ENCODE assay signal across 32 cellular contexts in genomic region chr18:79801217-79801616, GRCh38. TPM values are rescaled to one million over a fixed set of nuclear protein-coding genes. Genes with fewer than 3 reads are reported as not detected.
"Had no signal": no experiment of that assay in that cellular context is flagged by ENCODE, and none has a peak within 500 bp of the region (broad histone marks: within the 10 kb centered on the region; RNA-seq: fewer than 3 reads in every experiment).

No MANE protein-coding gene starts in this region.

- H3K27ac ChIP-seq: SJCRH30, SK-N-MC had no signal

- H3K9me3 ChIP-seq: MG63, SJCRH30 had no signal

- H3K36me3 ChIP-seq: MG63, SJCRH30 had no signal

- DNase-seq: activated CD4-positive, alpha-beta T cell treated with anti-CD3 and anti-CD28 coated beads, Interleukin-2, amount 10 ng/mL, durations not matched to agents 24 days and 14 days; activated CD4-positive, alpha-beta T cell treated with anti-CD3 and anti-CD28 coated beads, Interleukin-2, amount 50 U/mL, for 4 hours; activated CD8-positive, alpha-beta T cell treated with anti-CD3 and anti-CD28 coated beads for 36 hours; activated naive CD4-positive, alpha-beta T cell treated with anti-CD3 and anti-CD28 coated beads, Interleukin-2, amount 10 ng/mL, durations not matched to agents 7 days and 5 days; activated naive CD8-positive, alpha-beta T cell treated with anti-CD3 and anti-CD28 coated beads, Interleukin-2, amount 50 U/mL, for 24 hours; activated T-cell treated with anti-CD3 and anti-CD28 coated beads, Interleukin-2, amount 50 U/mL, for 1 hour; activated T-cell treated with anti-CD3 and anti-CD28 coated beads, Interleukin-2, amount 50 U/mL, for 72 hours; central memory CD4-positive, alpha-beta T cell; Karpas-422; KBM-7; MG63; NCI-H1048; NCI-H1105 treated with DMSO at 0.1 percent for 48 hours; NCI-H1436; NCI-H1694; NCI-H1930; NCI-H2081 treated with DMSO at 0.1 percent for 48 hours; NCI-H226; NCI-H524 treated with DMSO at 0.1 percent for 48 hours; NCI-H748 treated with DMSO at 0.1 percent for 48 hours; NK-92 treated with Interleukin-12 subunit alpha and Interleukin-12 subunit beta, amount 100 ng/mL, for 24 hours; SHP77; SJCRH30 had no signal

- H3K4me3 ChIP-seq: MG63, SJCRH30, SK-N-MC had no signal

- H3K27ac Mint-ChIP-seq: activated CD4-positive, alpha-beta T cell treated with anti-CD3 and anti-CD28 coated beads, Interleukin-2, amount 10 ng/mL, durations not matched to agents 24 days and 14 days; activated CD8-positive, alpha-beta T cell treated with anti-CD3 and anti-CD28 coated beads for 36 hours; activated naive CD4-positive, alpha-beta T cell treated with anti-CD3 and anti-CD28 coated beads, Interleukin-2, amount 10 ng/mL, durations not matched to agents 7 days and 5 days; activated naive CD8-positive, alpha-beta T cell; activated naive CD8-positive, alpha-beta T cell treated with anti-CD3 and anti-CD28 coated beads, Interleukin-2, amount 50 U/mL, for 24 hours; activated T-cell treated with anti-CD3 and anti-CD28 coated beads, Interleukin-2, amount 50 U/mL, for 72 hours; activated T-helper 2 cell treated with anti-CD3 and anti-CD28 coated beads, Interferon-gamma antibody, Interleukin-2, Interleukin-4, amounts not matched to agents 10 μg/mL and 5 μg/mL and 100 μg/mL, durations not matched to agents 14 hours and 24 hours and 36 hours; brain; T-helper 1 cell treated with Interleukin-12 subunit alpha and Interleukin-12 subunit beta and Interleukin-4 antibody, amounts not matched to agents 30 μg/mL and 1 μg/mL, for 36 hours; T-helper 2 cell treated with Interferon-gamma antibody and Interleukin-4, amounts not matched to agents 5 μg/mL and 100 μg/mL, for 36 hours had no signal

- H3K4me3 Mint-ChIP-seq: activated CD4-positive, alpha-beta T cell treated with anti-CD3 and anti-CD28 coated beads, Interleukin-2, amount 10 ng/mL, durations not matched to agents 24 days and 14 days; activated CD8-positive, alpha-beta T cell treated with anti-CD3 and anti-CD28 coated beads for 36 hours; activated naive CD4-positive, alpha-beta T cell treated with anti-CD3 and anti-CD28 coated beads, Interleukin-2, amount 10 ng/mL, durations not matched to agents 7 days and 5 days; activated naive CD8-positive, alpha-beta T cell; activated naive CD8-positive, alpha-beta T cell treated with anti-CD3 and anti-CD28 coated beads, Interleukin-2, amount 50 U/mL, for 24 hours; activated T-cell treated with anti-CD3 and anti-CD28 coated beads, Interleukin-2, amount 50 U/mL, for 72 hours; T-helper 1 cell treated with Interleukin-12 subunit alpha and Interleukin-12 subunit beta and Interleukin-4 antibody, amounts not matched to agents 30 μg/mL and 1 μg/mL, for 36 hours; T-helper 2 cell treated with Interferon-gamma antibody and Interleukin-4, amounts not matched to agents 5 μg/mL and 100 μg/mL, for 36 hours had no signal

- H3K9me3 Mint-ChIP-seq: activated CD4-positive, alpha-beta T cell treated with anti-CD3 and anti-CD28 coated beads, Interleukin-2, amount 10 ng/mL, durations not matched to agents 24 days and 14 days; activated CD8-positive, alpha-beta T cell treated with anti-CD3 and anti-CD28 coated beads for 36 hours; activated naive CD4-positive, alpha-beta T cell treated with anti-CD3 and anti-CD28 coated beads, Interleukin-2, amount 10 ng/mL, durations not matched to agents 7 days and 5 days; activated naive CD8-positive, alpha-beta T cell treated with anti-CD3 and anti-CD28 coated beads, Interleukin-2, amount 50 U/mL, for 24 hours; activated T-cell treated with anti-CD3 and anti-CD28 coated beads, Interleukin-2, amount 50 U/mL, for 72 hours; activated T-helper 2 cell treated with anti-CD3 and anti-CD28 coated beads, Interferon-gamma antibody, Interleukin-2, Interleukin-4, amounts not matched to agents 10 μg/mL and 5 μg/mL and 100 μg/mL, durations not matched to agents 14 hours and 24 hours and 36 hours; T-helper 1 cell treated with Interleukin-12 subunit alpha and Interleukin-12 subunit beta and Interleukin-4 antibody, amounts not matched to agents 30 μg/mL and 1 μg/mL, for 36 hours; T-helper 2 cell treated with Interferon-gamma antibody and Interleukin-4, amounts not matched to agents 5 μg/mL and 100 μg/mL, for 36 hours had no signal

- H3K36me3 Mint-ChIP-seq: activated naive CD8-positive, alpha-beta T cell; brain had no signal

- H3K27me3 ChIP-seq: SJCRH30 had no signal

- ATAC-seq: activated CD8-positive, alpha-beta T cell treated with anti-CD3 and anti-CD28 coated beads for 36 hours; activated naive CD8-positive, alpha-beta T cell treated with anti-CD3 and anti-CD28 coated beads, Interleukin-2, amount 50 U/mL, for 24 hours; activated T-cell treated with anti-CD3 and anti-CD28 coated beads, Interleukin-2, amount 50 U/mL, for 72 hours had no signal

- H3K4me1 ChIP-seq: SJCRH30 had no signal

RNA-seq across cellular contexts. Expression of gene KCNG2, which starts 3.5 kb away (rescaled TPM):
- total RNA-seq: activated CD4-positive, alpha-beta T cell treated with anti-CD3 and anti-CD28 coated beads, Interleukin-2, amount 10 ng/mL, durations not matched to agents 24 days and 14 days; activated CD8-positive, alpha-beta memory T cell treated with anti-CD3 and anti-CD28 coated beads for 36 hours; activated CD8-positive, alpha-beta T cell treated with anti-CD3 and anti-CD28 coated beads for 36 hours; activated T-cell treated with anti-CD3 and anti-CD28 coated beads, Interleukin-2, amount 50 U/mL, for 72 hours; activated T-helper 2 cell treated with anti-CD3 and anti-CD28 coated beads, Interferon-gamma antibody, Interleukin-2, Interleukin-4, amounts not matched to agents 10 μg/mL and 5 μg/mL and 100 μg/mL, durations not matched to agents 14 hours and 24 hours and 36 hours; bronchial epithelial cell; OCI-LY7; SJCRH30 had no signal
